In the genomic region with DNA sequence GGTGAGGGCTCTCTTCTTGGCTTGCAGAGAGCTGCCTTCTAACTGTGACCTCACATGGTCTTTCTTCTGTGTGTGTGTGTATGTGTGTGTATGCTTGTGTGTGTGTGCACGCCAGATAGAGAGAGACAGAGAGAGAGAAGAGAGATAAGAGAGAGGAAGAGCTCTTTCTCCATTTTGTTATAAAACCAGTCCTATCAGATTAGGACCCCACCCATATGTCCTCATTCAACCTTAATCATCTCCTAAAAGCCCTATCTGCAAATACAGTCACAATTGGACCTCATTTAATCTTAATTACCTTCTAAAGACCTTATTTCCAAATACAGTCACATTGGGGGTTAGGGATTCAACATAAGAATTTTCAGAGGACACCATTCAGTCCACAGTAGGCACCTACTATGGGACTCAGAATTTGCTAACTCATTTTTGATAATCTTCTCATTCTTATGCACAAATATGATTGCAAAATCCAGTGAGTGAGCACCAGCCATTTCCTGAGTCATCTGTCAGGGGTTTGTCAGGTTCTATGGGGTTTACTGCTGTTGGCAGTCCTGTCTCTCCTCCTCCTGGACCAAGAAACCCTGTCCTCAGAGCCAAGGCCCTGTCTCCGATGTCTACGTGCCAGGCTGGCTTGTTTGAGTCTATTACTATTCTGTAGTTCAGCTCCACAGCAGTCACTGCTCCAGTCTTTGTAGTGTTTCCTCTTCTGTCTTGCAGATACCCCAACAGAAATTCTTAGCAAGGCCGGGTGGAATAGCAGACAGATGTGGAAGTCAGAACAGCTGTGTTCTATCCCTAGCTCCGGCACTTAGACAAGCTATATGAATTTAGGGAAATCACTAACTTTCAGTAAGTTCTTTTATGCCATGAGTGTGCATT, we compare ENCODE assay signal across 11 cellular contexts. TPM values are rescaled to one million over a fixed set of nuclear protein-coding genes. Genes with fewer than 3 reads are reported as not detected.
DNase-seq lines count a peak whose midpoint lies in the region; ATAC-seq, FAIRE-seq and TF ChIP-seq lines count a peak whose summit lies in the region.
"Had no signal": no experiment of that assay in that cellular context is flagged by ENCODE, and none has a peak within 500 bp of the region (broad histone marks: within the 10 kb centered on the region; RNA-seq: fewer than 3 reads in every experiment).

No MANE protein-coding gene starts in this region.

- H3K9me3 ChIP-seq in adrenal gland (replicated peaks in 1 of 3) (no peaks in the 10 kb centered on the region), keratinocyte (ENCODE audit: control insufficient read depth, low read depth, low read length) (no peaks in the 10 kb centered on the region)

- H3K36me3 ChIP-seq in adrenal gland (replicated peaks in 1 of 2) (no peaks in the 10 kb centered on the region), keratinocyte (ENCODE audit: control insufficient read depth in 2 of 2, extremely low read depth in 1 of 2, insufficient read depth in 2 of 2, low read length in 2 of 2) (no peaks in the 10 kb centered on the region)

- no peaks in the 10 kb centered on the region for H4K20me1 ChIP-seq in keratinocyte (ENCODE audit: control insufficient read depth, extremely low read depth, insufficient read depth, low read length)

- 50 to 61% (median 58%) methylated on average over 5 of the region's 5 CpGs for WGBS in adrenal gland, 4 donors

- no peaks in the 10 kb centered on the region for H3K27me3 Mint-ChIP-seq in progenitor cell of endocrine pancreas

- H3K9me3 Mint-ChIP-seq in progenitor cell of endocrine pancreas (ENCODE audit: low read depth): no peaks in the 10 kb centered on the region
- H3K9me3 Mint-ChIP-seq: effector memory CD8-positive, alpha-beta T cell had no signal

- H3K27ac ChIP-seq in adrenal gland (peak overlapping the region in 1 of 5 donors; percentile 5), keratinocyte (ENCODE audit: control insufficient read depth, insufficient read depth, low read length) (no peak overlapping the region)

- in situ Hi-C loops in KBM-7 (cut with MboI; ENCODE audit: low pct_unique_long_range_greater_than_20kb, low sequenced_read_pairs): loop anchor here (25.0 kb wide), 2 partner anchors 325 to 600 kb away; no protein-coding TSS in a partner anchor

- H3K4me1 ChIP-seq in adrenal gland (replicated peaks in 1 of 2): peaks cover 6 to 8% of the 10 kb centered on the region in 2 donors
- H3K4me1 ChIP-seq in keratinocyte (ENCODE audit: control insufficient read depth, extremely low read depth, insufficient read depth, low read length): peaks cover 10% of the 10 kb centered on the region

- H3K27ac Mint-ChIP-seq in progenitor cell of endocrine pancreas: no peak overlapping the region
- H3K27ac Mint-ChIP-seq: effector memory CD8-positive, alpha-beta T cell had no signal

- no peak overlapping the region for H3K4me3 ChIP-seq in AG10803 (ENCODE audit: low read length)
- no peak overlapping the region for H3K4me3 ChIP-seq in adrenal gland
- no peak overlapping the region for H3K4me3 ChIP-seq in keratinocyte (ENCODE audit: control insufficient read depth in 2 of 3, extremely low read depth in 1 of 3, insufficient read depth in 2 of 3, low read depth in 1 of 3, low read length in 3 of 3)

- H3K9ac ChIP-seq in keratinocyte (ENCODE audit: control insufficient read depth, extremely low read depth, insufficient read depth, low read length): no peak overlapping the region

- H3K4me3 Mint-ChIP-seq in progenitor cell of endocrine pancreas (ENCODE audit: low read depth): no peak overlapping the region
- H3K4me3 Mint-ChIP-seq: effector memory CD8-positive, alpha-beta T cell had no signal

- TF ChIP-seq CTCF in AG10803 (conservative IDR thresholded peaks at IDR 0.05; ENCODE audit: low read length): no peak
- no peak for TF ChIP-seq CTCF in adrenal gland (IDR thresholded peaks at IDR 0.05)
- no peak for TF ChIP-seq CTCF in keratinocyte (optimal IDR thresholded peaks at IDR 0.05 in 1 of 3, IDR thresholded peaks at IDR 0.05 in 1 of 3, conservative IDR thresholded peaks at IDR 0.05 in 1 of 3; ENCODE audit: extremely low read depth in 1 of 3, insufficient read depth in 2 of 3, low read length in 3 of 3)
- TF ChIP-seq CTCF in progenitor cell of endocrine pancreas (IDR thresholded peaks at IDR 0.05; ENCODE audit: unreplicated experiment): no peak

- H3K27me3 ChIP-seq in adrenal gland (no peaks in the 10 kb centered on the region), keratinocyte (ENCODE audit: control insufficient read depth, extremely low read depth, insufficient read depth, low read length) (no peaks in the 10 kb centered on the region)

- no peak overlapping the region for H3K4me2 ChIP-seq in keratinocyte (ENCODE audit: control insufficient read depth, extremely low read depth, insufficient read depth, low read depth, low read length)

- H2AFZ ChIP-seq in keratinocyte (ENCODE audit: control insufficient read depth, low read length): peak overlapping the region; percentile 49

- intact Hi-C loops in adrenal gland (cut with DNase I): no loop called here

- DNase-seq in AG10803 (ENCODE audit: low read depth): peak; percentile 60
- peak; percentile 47 for DNase-seq in KBM-7
- DNase-seq in adrenal gland: peak in 6 of 7 donors; percentile 46 to 64 (median 54)
- DNase-seq in keratinocyte (ENCODE audit: low read depth, low spot score): no peak
- no peak for DNase-seq in hypothalamus (lab: John Stamatoyannopoulos, UW)
- DNase-seq in germinal center (ENCODE audit: low spot score): no peak
- no peak for DNase-seq in progenitor cell of endocrine pancreas (ENCODE audit: low spot score, unreplicated experiment)
- DNase-seq: effector memory CD8-positive, alpha-beta T cell; NCI-H187; T1000 had no signal

- FAIRE-seq in keratinocyte (lab: Jason Lieb, UNC): peak; percentile 65

- TF ChIP-seq POLR2A in adrenal gland (IDR thresholded peaks at IDR 0.05): no peak

- ATAC-seq in GM21528 (IDR thresholded peaks at IDR 0.05; ENCODE audit: low FRiP score, unreplicated experiment): no peak
- ATAC-seq: effector memory CD8-positive, alpha-beta T cell had no signal

- no peaks in the 10 kb centered on the region for H3K9me1 ChIP-seq in keratinocyte (ENCODE audit: control insufficient read depth, extremely low read depth, insufficient read depth, low read length)

- no peaks in the 10 kb centered on the region for H3K36me3 Mint-ChIP-seq in progenitor cell of endocrine pancreas (ENCODE audit: insufficient read depth)

- H3K79me2 ChIP-seq in keratinocyte (ENCODE audit: control insufficient read depth, insufficient read depth, low read length): no peaks in the 10 kb centered on the region

- H3K4me1 Mint-ChIP-seq in progenitor cell of endocrine pancreas (ENCODE audit: low read depth): peaks cover 2% of the 10 kb centered on the region

- dilution Hi-C loops in keratinocyte (cut with MboI; ENCODE audit: extremely low pct_ligation_motif_present, low sequenced_read_pairs): no loop called here

RNA-seq across cellular contexts. Expression of a gene that starts 59.0 kb away (rescaled TPM):
- total RNA-seq in adrenal gland (1 to 10 TPM in 7 of 8 donors, under 1 TPM in 1; 0.91 to 3.0 (median 2.0) TPM), progenitor cell of endocrine pancreas (20.9 and 23.0 TPM in 2 replicates)
- polyA plus RNA-seq in adrenal gland (1 to 10 TPM; 2.9 to 5.2 (median 3.1) TPM), keratinocyte (0.01 to 0.20 TPM (median 0.14 TPM) in 3 replicates)
- 0.07 TPM for polyA plus RNA-seq in keratinocyte (2011; ENCODE audit: low read depth)
- polyA plus RNA-seq in keratinocyte (2011; cell fraction: cytosol; rRNA removed): 0.13 and 0.19 TPM in 2 replicates
- 0.35 and 0.36 TPM in 2 replicates for polyA plus RNA-seq in keratinocyte (2011; cell fraction: nucleus; rRNA removed)
- polyA plus RNA-seq in keratinocyte (2012; ENCODE audit: low replicate concordance): 0.17 TPM in 1 of 2 replicates, not detected in the other
- polyA minus RNA-seq in keratinocyte: 0.36 TPM in 1 of 3 replicates, not detected in the others
- not detected for polyA minus RNA-seq in keratinocyte (2011; cell fraction: cytosol; rRNA and poly(A)+ RNA removed)
- 0.39 and 0.42 TPM in 2 replicates for polyA minus RNA-seq in keratinocyte (2011; cell fraction: nucleus; rRNA and poly(A)+ RNA removed)

Comparison
In these comparisons a context has a peak if more than half of its experiments do, and no peak if none do; other contexts are left out.
1. DNase-seq: peak in AG10803 (single experiment), KBM-7 (single experiment) and adrenal gland (6 of 7); none in keratinocyte (single experiment), hypothalamus (0 of 51), germinal center (single experiment) and progenitor cell of endocrine pancreas (single experiment).